2 cellular contexts compared by ENCODE assay signal in the genomic region with DNA sequence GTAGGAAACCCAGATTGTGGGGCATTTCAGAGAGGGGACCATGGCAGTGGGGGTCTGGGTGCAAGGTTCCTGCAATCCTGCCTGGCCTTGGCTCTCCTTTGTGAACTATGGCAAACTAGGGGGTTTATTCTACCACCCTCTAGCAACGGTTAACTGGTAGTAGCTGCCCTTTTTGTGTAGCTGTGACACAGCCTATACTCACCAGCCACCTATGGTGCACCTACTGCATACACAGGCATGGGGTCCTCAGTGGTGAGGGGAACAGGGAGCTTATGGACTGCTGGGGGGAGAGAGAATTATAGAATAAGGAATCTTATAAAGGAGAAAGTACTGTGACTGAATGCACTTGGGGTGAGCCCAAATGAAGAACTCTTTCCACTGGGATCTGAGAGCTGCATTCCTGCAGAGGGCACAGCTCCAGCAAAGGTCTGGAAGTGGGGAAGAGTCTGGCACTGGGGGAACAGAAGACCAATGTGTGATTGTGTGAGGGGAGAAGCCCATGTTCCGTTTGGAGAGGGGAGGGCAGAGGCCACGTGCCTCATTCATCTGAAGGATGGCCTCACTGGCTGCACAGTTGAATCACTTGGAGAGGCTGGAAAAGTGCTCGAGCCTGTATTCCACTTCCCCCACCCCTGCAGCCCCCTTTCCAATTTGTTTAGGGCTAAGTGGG.
TF ChIP-seq lines count a peak whose summit lies in the region.

No MANE protein-coding gene starts in this region.

TF ChIP-seq in SK-N-SH, 30 proteins besides CTCF, POLR2A, EP300 and RAD21:
- TF ChIP-seq ELF1 (IDR thresholded peaks at IDR 0.05) (no peak), TAF1 (IDR thresholded peaks at IDR 0.05; ENCODE audit: borderline replicate concordance, low read depth, low read length) (no peak), NRF1 (IDR thresholded peaks at IDR 0.05; ENCODE audit: low read depth, low read length) (no peak), SIN3A (IDR thresholded peaks at IDR 0.05; ENCODE audit: borderline replicate concordance, low read depth, low read length) (no peak), FOSL2 (IDR thresholded peaks at IDR 0.05; ENCODE audit: borderline replicate concordance, low read depth) (no peak), FOXJ3 (CRISPR knock-in tag; IDR thresholded peaks at IDR 0.05) (no peak), RCOR1 (IDR thresholded peaks at IDR 0.05; ENCODE audit: low read length) (no peak), RFX5 (IDR thresholded peaks at IDR 0.05; ENCODE audit: low read length) (no peak), GABPA (IDR thresholded peaks at IDR 0.05; ENCODE audit: low read depth) (no peak), SMC3 (IDR thresholded peaks at IDR 0.05; ENCODE audit: low read depth, low read length) (no peak)
- TF ChIP-seq, protein P1, sequence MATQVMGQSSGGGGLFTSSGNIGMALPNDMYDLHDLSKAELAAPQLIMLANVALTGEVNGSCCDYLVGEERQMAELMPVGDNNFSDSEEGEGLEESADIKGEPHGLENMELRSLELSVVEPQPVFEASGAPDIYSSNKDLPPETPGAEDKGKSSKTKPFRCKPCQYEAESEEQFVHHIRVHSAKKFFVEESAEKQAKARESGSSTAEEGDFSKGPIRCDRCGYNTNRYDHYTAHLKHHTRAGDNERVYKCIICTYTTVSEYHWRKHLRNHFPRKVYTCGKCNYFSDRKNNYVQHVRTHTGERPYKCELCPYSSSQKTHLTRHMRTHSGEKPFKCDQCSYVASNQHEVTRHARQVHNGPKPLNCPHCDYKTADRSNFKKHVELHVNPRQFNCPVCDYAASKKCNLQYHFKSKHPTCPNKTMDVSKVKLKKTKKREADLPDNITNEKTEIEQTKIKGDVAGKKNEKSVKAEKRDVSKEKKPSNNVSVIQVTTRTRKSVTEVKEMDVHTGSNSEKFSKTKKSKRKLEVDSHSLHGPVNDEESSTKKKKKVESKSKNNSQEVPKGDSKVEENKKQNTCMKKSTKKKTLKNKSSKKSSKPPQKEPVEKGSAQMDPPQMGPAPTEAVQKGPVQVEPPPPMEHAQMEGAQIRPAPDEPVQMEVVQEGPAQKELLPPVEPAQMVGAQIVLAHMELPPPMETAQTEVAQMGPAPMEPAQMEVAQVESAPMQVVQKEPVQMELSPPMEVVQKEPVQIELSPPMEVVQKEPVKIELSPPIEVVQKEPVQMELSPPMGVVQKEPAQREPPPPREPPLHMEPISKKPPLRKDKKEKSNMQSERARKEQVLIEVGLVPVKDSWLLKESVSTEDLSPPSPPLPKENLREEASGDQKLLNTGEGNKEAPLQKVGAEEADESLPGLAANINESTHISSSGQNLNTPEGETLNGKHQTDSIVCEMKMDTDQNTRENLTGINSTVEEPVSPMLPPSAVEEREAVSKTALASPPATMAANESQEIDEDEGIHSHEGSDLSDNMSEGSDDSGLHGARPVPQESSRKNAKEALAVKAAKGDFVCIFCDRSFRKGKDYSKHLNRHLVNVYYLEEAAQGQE (IDR thresholded peaks at IDR 0.05; ENCODE audit: low read depth, low read length): no peak
- TF ChIP-seq, protein P2, sequence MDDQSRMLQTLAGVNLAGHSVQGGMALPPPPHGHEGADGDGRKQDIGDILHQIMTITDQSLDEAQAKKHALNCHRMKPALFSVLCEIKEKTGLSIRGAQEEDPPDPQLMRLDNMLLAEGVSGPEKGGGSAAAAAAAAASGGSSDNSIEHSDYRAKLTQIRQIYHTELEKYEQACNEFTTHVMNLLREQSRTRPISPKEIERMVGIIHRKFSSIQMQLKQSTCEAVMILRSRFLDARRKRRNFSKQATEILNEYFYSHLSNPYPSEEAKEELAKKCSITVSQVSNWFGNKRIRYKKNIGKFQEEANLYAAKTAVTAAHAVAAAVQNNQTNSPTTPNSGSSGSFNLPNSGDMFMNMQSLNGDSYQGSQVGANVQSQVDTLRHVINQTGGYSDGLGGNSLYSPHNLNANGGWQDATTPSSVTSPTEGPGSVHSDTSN (IDR thresholded peaks at IDR 0.05): no peak
- TF ChIP-seq, protein P3, sequence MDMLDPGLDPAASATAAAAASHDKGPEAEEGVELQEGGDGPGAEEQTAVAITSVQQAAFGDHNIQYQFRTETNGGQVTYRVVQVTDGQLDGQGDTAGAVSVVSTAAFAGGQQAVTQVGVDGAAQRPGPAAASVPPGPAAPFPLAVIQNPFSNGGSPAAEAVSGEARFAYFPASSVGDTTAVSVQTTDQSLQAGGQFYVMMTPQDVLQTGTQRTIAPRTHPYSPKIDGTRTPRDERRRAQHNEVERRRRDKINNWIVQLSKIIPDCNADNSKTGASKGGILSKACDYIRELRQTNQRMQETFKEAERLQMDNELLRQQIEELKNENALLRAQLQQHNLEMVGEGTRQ (IDR thresholded peaks at IDR 0.05; ENCODE audit: borderline replicate concordance, low read depth, low read length): no peak
- TF ChIP-seq, protein P4, sequence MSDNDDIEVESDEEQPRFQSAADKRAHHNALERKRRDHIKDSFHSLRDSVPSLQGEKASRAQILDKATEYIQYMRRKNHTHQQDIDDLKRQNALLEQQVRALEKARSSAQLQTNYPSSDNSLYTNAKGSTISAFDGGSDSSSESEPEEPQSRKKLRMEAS (IDR thresholded peaks at IDR 0.05; ENCODE audit: low read depth): no peak

TF ChIP-seq in SK-N-SH treated with all-trans-retinoic acid at 6 μM for 48 hours, 23 proteins besides CTCF, POLR2A, EP300 and RAD21:
- TF ChIP-seq, protein P5, sequence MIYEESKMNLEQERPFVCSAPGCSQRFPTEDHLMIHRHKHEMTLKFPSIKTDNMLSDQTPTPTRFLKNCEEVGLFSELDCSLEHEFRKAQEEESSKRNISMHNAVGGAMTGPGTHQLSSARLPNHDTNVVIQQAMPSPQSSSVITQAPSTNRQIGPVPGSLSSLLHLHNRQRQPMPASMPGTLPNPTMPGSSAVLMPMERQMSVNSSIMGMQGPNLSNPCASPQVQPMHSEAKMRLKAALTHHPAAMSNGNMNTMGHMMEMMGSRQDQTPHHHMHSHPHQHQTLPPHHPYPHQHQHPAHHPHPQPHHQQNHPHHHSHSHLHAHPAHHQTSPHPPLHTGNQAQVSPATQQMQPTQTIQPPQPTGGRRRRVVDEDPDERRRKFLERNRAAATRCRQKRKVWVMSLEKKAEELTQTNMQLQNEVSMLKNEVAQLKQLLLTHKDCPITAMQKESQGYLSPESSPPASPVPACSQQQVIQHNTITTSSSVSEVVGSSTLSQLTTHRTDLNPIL (CRISPR knock-in tag; IDR thresholded peaks at IDR 0.05; ENCODE audit: low read depth): no peak
- TF ChIP-seq ZNF565 (CRISPR knock-in tag; conservative IDR thresholded peaks at IDR 0.05; ENCODE audit: low read depth): no peak
- TF ChIP-seq, protein P6, sequence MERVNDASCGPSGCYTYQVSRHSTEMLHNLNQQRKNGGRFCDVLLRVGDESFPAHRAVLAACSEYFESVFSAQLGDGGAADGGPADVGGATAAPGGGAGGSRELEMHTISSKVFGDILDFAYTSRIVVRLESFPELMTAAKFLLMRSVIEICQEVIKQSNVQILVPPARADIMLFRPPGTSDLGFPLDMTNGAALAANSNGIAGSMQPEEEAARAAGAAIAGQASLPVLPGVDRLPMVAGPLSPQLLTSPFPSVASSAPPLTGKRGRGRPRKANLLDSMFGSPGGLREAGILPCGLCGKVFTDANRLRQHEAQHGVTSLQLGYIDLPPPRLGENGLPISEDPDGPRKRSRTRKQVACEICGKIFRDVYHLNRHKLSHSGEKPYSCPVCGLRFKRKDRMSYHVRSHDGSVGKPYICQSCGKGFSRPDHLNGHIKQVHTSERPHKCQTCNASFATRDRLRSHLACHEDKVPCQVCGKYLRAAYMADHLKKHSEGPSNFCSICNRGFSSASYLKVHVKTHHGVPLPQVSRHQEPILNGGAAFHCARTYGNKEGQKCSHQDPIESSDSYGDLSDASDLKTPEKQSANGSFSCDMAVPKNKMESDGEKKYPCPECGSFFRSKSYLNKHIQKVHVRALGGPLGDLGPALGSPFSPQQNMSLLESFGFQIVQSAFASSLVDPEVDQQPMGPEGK (CRISPR knock-in tag; IDR thresholded peaks at IDR 0.05; ENCODE audit: borderline replicate concordance): no peak
- TF ChIP-seq ZNF70 (CRISPR knock-in tag; IDR thresholded peaks at IDR 0.05): no peak
- no peak for TF ChIP-seq BACH2 (CRISPR knock-in tag; IDR thresholded peaks at IDR 0.05; ENCODE audit: borderline replicate concordance)
- TF ChIP-seq GLIS3 (CRISPR knock-in tag; IDR thresholded peaks at IDR 0.05): no peak
- TF ChIP-seq, protein P7, sequence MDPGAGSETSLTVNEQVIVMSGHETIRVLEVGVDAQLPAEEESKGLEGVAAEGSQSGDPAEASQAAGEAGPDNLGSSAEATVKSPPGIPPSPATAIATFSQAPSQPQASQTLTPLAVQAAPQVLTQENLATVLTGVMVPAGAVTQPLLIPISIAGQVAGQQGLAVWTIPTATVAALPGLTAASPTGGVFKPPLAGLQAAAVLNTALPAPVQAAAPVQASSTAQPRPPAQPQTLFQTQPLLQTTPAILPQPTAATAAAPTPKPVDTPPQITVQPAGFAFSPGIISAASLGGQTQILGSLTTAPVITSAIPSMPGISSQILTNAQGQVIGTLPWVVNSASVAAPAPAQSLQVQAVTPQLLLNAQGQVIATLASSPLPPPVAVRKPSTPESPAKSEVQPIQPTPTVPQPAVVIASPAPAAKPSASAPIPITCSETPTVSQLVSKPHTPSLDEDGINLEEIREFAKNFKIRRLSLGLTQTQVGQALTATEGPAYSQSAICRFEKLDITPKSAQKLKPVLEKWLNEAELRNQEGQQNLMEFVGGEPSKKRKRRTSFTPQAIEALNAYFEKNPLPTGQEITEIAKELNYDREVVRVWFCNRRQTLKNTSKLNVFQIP (CRISPR knock-in tag; IDR thresholded peaks at IDR 0.05; ENCODE audit: borderline replicate concordance, low read depth): no peak
- no peak for TF ChIP-seq CSDC2 (CRISPR knock-in tag; IDR thresholded peaks at IDR 0.05)
- no peak for TF ChIP-seq SNAI2 (CRISPR knock-in tag; IDR thresholded peaks at IDR 0.05)
- TF ChIP-seq, protein P8, sequence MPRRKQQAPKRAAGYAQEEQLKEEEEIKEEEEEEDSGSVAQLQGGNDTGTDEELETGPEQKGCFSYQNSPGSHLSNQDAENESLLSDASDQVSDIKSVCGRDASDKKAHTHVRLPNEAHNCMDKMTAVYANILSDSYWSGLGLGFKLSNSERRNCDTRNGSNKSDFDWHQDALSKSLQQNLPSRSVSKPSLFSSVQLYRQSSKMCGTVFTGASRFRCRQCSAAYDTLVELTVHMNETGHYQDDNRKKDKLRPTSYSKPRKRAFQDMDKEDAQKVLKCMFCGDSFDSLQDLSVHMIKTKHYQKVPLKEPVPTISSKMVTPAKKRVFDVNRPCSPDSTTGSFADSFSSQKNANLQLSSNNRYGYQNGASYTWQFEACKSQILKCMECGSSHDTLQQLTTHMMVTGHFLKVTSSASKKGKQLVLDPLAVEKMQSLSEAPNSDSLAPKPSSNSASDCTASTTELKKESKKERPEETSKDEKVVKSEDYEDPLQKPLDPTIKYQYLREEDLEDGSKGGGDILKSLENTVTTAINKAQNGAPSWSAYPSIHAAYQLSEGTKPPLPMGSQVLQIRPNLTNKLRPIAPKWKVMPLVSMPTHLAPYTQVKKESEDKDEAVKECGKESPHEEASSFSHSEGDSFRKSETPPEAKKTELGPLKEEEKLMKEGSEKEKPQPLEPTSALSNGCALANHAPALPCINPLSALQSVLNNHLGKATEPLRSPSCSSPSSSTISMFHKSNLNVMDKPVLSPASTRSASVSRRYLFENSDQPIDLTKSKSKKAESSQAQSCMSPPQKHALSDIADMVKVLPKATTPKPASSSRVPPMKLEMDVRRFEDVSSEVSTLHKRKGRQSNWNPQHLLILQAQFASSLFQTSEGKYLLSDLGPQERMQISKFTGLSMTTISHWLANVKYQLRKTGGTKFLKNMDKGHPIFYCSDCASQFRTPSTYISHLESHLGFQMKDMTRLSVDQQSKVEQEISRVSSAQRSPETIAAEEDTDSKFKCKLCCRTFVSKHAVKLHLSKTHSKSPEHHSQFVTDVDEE (CRISPR knock-in tag; IDR thresholded peaks at IDR 0.05): no peak
- TF ChIP-seq TOX (CRISPR knock-in tag; IDR thresholded peaks at IDR 0.05; ENCODE audit: borderline replicate concordance): no peak
- TF ChIP-seq ESRRG (CRISPR knock-in tag; IDR thresholded peaks at IDR 0.05): no peak
- TF ChIP-seq ZC3H10 (CRISPR knock-in tag; IDR thresholded peaks at IDR 0.05): no peak
- TF ChIP-seq PPARA (CRISPR knock-in tag; IDR thresholded peaks at IDR 0.05; ENCODE audit: borderline replicate concordance): no peak
- TF ChIP-seq ZFP30 (CRISPR knock-in tag; IDR thresholded peaks at IDR 0.05): no peak
- TF ChIP-seq, protein P9, sequence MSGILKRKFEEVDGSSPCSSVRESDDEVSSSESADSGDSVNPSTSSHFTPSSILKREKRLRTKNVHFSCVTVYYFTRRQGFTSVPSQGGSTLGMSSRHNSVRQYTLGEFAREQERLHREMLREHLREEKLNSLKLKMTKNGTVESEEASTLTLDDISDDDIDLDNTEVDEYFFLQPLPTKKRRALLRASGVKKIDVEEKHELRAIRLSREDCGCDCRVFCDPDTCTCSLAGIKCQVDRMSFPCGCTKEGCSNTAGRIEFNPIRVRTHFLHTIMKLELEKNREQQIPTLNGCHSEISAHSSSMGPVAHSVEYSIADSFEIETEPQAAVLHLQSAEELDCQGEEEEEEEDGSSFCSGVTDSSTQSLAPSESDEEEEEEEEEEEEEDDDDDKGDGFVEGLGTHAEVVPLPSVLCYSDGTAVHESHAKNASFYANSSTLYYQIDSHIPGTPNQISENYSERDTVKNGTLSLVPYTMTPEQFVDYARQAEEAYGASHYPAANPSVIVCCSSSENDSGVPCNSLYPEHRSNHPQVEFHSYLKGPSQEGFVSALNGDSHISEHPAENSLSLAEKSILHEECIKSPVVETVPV (CRISPR knock-in tag; IDR thresholded peaks at IDR 0.05): no peak
- no peak for TF ChIP-seq ARNTL (CRISPR knock-in tag; IDR thresholded peaks at IDR 0.05; ENCODE audit: borderline replicate concordance, low read depth)
- TF ChIP-seq ZFP3 (CRISPR knock-in tag; IDR thresholded peaks at IDR 0.05): no peak
